ENCODE assay signal across 24 cellular contexts in genomic region chr4:86670298-86670697, GRCh38.
"Had no signal": no experiment of that assay in that cellular context is flagged by ENCODE, and none has a peak within 500 bp of the region (broad histone marks: within the 10 kb centered on the region; RNA-seq: fewer than 3 reads in every experiment).

No MANE protein-coding gene starts in this region.

- H3K4me3 ChIP-seq: adrenal gland, ascending aorta, dorsolateral prefrontal cortex, lower lobe of right lung, right lobe of liver, skin epidermis, thoracic aorta, upper lobe of left lung had no signal

- ATAC-seq: activated CD4-positive, CD25-positive, alpha-beta regulatory T cell treated with anti-CD3 and anti-CD28 coated beads, Interleukin-2, amount 50 U/mL, for 24 hours; left lobe of liver; naive thymus-derived CD4-positive, alpha-beta T cell; right lobe of liver; SK-N-SH treated with all-trans-retinoic acid at 6 μM for 48 hours had no signal

- H3K4me1 ChIP-seq: adrenal gland, ascending aorta, lower lobe of right lung, right lobe of liver, upper lobe of left lung had no signal

- H3K27ac ChIP-seq: adrenal gland, ascending aorta, dorsolateral prefrontal cortex, lower lobe of right lung, right lobe of liver, skin epidermis, thoracic aorta, upper lobe of left lung, VCaP had no signal

- H3K9me3 ChIP-seq: adrenal gland, ascending aorta, lower lobe of right lung, right lobe of liver, thoracic aorta, upper lobe of left lung had no signal

- H3K4me1 Mint-ChIP-seq: central memory CD8-positive, alpha-beta T cell; naive thymus-derived CD4-positive, alpha-beta T cell had no signal

- H3K27ac Mint-ChIP-seq: activated naive CD4-positive, alpha-beta T cell treated with anti-CD3 and anti-CD28 coated beads, Interleukin-2, amount 50 U/mL, for 72 hours; naive thymus-derived CD4-positive, alpha-beta T cell had no signal

- DNase-seq: activated CD4-positive, alpha-beta T cell treated with anti-CD3 and anti-CD28 coated beads, Interleukin-2, amount 50 U/mL, for 1 hour; activated CD8-positive, alpha-beta memory T cell treated with anti-CD3 and anti-CD28 coated beads for 24 hours; activated CD8-positive, alpha-beta memory T cell treated with anti-CD3 and anti-CD28 coated beads, Interleukin-2, amount 50 U/mL, for 4 hours; activated gamma-delta T cell treated with Interleukin-2 at 50 U/mL for 16 hours; adrenal gland; dorsolateral prefrontal cortex; lower lobe of right lung; naive thymus-derived CD4-positive, alpha-beta T cell; occipital lobe; posterior cingulate gyrus; right lobe of liver; stimulated activated CD4-positive, alpha-beta T cell treated with anti-CD3 and anti-CD28 coated beads, Interleukin-2, amount 100 ng/mL, for 24 hours; stimulated activated naive CD4-positive, alpha-beta T cell; upper lobe of left lung had no signal

- H3K36me3 Mint-ChIP-seq: activated naive CD4-positive, alpha-beta T cell treated with anti-CD3 and anti-CD28 coated beads, Interleukin-2, amount 50 U/mL, for 72 hours; naive thymus-derived CD4-positive, alpha-beta T cell had no signal

- H3K27me3 ChIP-seq: adrenal gland, ascending aorta, dorsolateral prefrontal cortex, right lobe of liver, upper lobe of left lung had no signal

- H3K9me3 Mint-ChIP-seq: activated naive CD4-positive, alpha-beta T cell treated with anti-CD3 and anti-CD28 coated beads, Interleukin-2, amount 50 U/mL, for 72 hours had no signal

- H3K4me3 Mint-ChIP-seq: central memory CD8-positive, alpha-beta T cell; naive thymus-derived CD4-positive, alpha-beta T cell; neural crest cell had no signal

- H3K36me3 ChIP-seq: adrenal gland, lower lobe of right lung, right lobe of liver, thoracic aorta, upper lobe of left lung had no signal
